13 cellular contexts compared by ENCODE assay signal in the genomic region with DNA sequence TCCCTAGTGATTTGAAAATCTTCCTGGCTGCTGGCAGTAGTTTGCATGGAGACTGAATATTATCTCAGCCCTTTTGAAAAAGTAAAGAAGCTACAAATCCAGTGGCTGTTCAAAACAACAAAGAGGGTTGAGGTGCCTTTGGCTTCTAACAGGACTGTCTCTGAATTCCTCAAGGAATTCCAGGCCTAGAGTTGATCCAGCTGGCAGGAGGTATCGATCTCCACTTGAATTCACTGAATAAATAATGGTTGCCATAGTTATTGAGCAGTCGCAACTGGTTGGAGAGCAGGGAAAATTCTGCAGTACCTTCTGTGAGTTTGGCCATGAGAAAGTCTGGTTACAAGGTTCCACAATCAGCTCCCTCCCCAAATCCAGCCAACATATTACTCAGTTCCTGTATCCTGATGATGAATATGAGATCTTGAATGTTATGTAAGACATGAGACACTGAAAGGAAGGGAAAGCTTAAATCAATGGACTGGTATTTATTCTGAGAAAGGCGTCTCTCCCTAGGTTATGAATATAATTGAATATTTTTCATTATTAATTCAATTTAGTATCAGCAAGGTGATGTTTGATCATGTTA. TPM values are rescaled to one million over a fixed set of nuclear protein-coding genes. Genes with fewer than 3 reads are reported as not detected.
A peak's percentile ranks its signal among the peaks of the same experiment; 100 is the strongest.
DNase-seq lines count a peak whose midpoint lies in the region; ATAC-seq and TF ChIP-seq lines count a peak whose summit lies in the region.
"Had no signal": no experiment of that assay in that cellular context is flagged by ENCODE, and none has a peak within 500 bp of the region (broad histone marks: within the 10 kb centered on the region; RNA-seq: fewer than 3 reads in every experiment).

No MANE protein-coding gene starts in this region.

- no peak for TF ChIP-seq CTCF in brain (conservative IDR thresholded peaks at IDR 0.05)

- H3K36me3 Mint-ChIP-seq in brain: peaks cover 14% of the 10 kb centered on the region

- H4K8ac ChIP-seq in mesenchymal stem cell (ENCODE audit: low read length): no peak overlapping the region

- peaks cover 0 to 3% (median 0%) of the 10 kb centered on the region in 5 experiments for H3K9me3 Mint-ChIP-seq in brain
- H3K9me3 Mint-ChIP-seq: activated B cell treated with CpG ODN at 0.5 μM for 24 hours had no signal

- H3K36me3 ChIP-seq in HUES64 (ENCODE audit: insufficient read depth, low read length) (no peaks in the 10 kb centered on the region), mesenchymal stem cell (ENCODE audit: control insufficient read depth in 1 of 2, insufficient read depth in 2 of 2, low read depth in 1 of 2, low read length in 2 of 2) (peaks cover 0 to 12% of the 10 kb centered on the region in 2 experiments)

- no peak overlapping the region for H2BK120ac ChIP-seq in mesenchymal stem cell (ENCODE audit: low read depth, low read length)

- H3K27ac ChIP-seq in HUES64 (ENCODE audit: low read depth, low read length) (peak overlapping the region; percentile 25; the same call in 1 of the 2 replicates), mesenchymal stem cell (ENCODE audit: low read length, poor library complexity, severe bottlenecking) (no peak overlapping the region)
- H3K27ac ChIP-seq: SK-N-MC had no signal

- WGBS in HUES64: 71% methylated on average over 2 of the region's 3 CpGs
- WGBS in mesenchymal stem cell: 75% methylated on average over 1 of the region's 3 CpGs

- no peak overlapping the region for H3K9ac ChIP-seq in HUES64 (ENCODE audit: low read depth, low read length)
- H3K9ac ChIP-seq in mesenchymal stem cell (ENCODE audit: low read length): peak overlapping the region; percentile 80

- H3K9me3 ChIP-seq in HUES64 (ENCODE audit: insufficient read depth, low read depth, low read length) (no peaks in the 10 kb centered on the region), mesenchymal stem cell (ENCODE audit: control insufficient read depth, low read length) (no peaks in the 10 kb centered on the region)

- DNase-seq in AG20443 (ENCODE audit: low spot score) (peak; percentile 46), mesenchymal stem cell (no peak), NCI-H524 treated with DMSO at 0.1 percent for 48 hours (lab: John Stamatoyannopoulos, UW) (no peak), HUDEP-2 (lab: John Stamatoyannopoulos, UW; ENCODE audit: unreplicated experiment in 76 of 76) (no peak)
- DNase-seq: activated B cell treated with CpG ODN at 0.5 μM for 24 hours; NCI-H1105 treated with DMSO at 0.1 percent for 48 hours; stimulated activated naive CD4-positive, alpha-beta T cell treated with Interleukin-2 at 50 U/mL for 16 hours had no signal

- no peak overlapping the region for H2AFZ ChIP-seq in mesenchymal stem cell (ENCODE audit: low read depth, low read length)

- H3K79me1 ChIP-seq in mesenchymal stem cell (replicated peaks; ENCODE audit: low read length, poor library complexity, severe bottlenecking): no peaks in the 10 kb centered on the region

- H3K4me3 Mint-ChIP-seq in brain: peak overlapping the region in 1 of 5 experiments; percentile 56
- H3K4me3 Mint-ChIP-seq: activated B cell treated with CpG ODN at 0.5 μM for 24 hours; activated naive CD8-positive, alpha-beta T cell had no signal

- H2AK5ac ChIP-seq in mesenchymal stem cell (ENCODE audit: low read length, severe bottlenecking): no peak overlapping the region

- H2BK12ac ChIP-seq in mesenchymal stem cell (ENCODE audit: low read length in 2 of 2): no peak overlapping the region

- peaks cover 4% of the 10 kb centered on the region for H3K27me3 Mint-ChIP-seq in brain
- H3K27me3 Mint-ChIP-seq: activated B cell treated with CpG ODN at 0.5 μM for 24 hours; activated naive CD8-positive, alpha-beta T cell had no signal

- no peak for ATAC-seq in HG02588 (IDR thresholded peaks at IDR 0.05; ENCODE audit: unreplicated experiment)
- ATAC-seq in HG02981 (IDR thresholded peaks at IDR 0.05; ENCODE audit: unreplicated experiment): no peak

- H3K4me1 ChIP-seq in HUES64 (ENCODE audit: insufficient read depth, low read length) (peaks cover 14% of the 10 kb centered on the region), mesenchymal stem cell (ENCODE audit: control insufficient read depth, insufficient read depth, low read depth, low read length) (no peaks in the 10 kb centered on the region)

- no peak overlapping the region for H3K4ac ChIP-seq in mesenchymal stem cell (ENCODE audit: low read depth in 1 of 2, low read length in 2 of 2)

- no peak overlapping the region for H3K14ac ChIP-seq in mesenchymal stem cell (ENCODE audit: low read length in 2 of 2)

- H2BK5ac ChIP-seq in mesenchymal stem cell (ENCODE audit: low read depth, low read length, poor library complexity, severe bottlenecking): no peak overlapping the region

- H3K4me3 ChIP-seq in HUES64 (ENCODE audit: low read length): no peak overlapping the region
- peak overlapping the region in 1 of 2 experiments; percentile 40 for H3K4me3 ChIP-seq in mesenchymal stem cell (ENCODE audit: insufficient read depth in 1 of 2, low read depth in 1 of 2, low read length in 2 of 2)
- H3K4me3 ChIP-seq: SK-N-MC had no signal

- H3K27me3 ChIP-seq in HUES64 (ENCODE audit: insufficient read depth, low read length) (no peaks in the 10 kb centered on the region), mesenchymal stem cell (ENCODE audit: control insufficient read depth in 1 of 2, insufficient read depth in 1 of 2, low read length in 2 of 2) (no peaks in the 10 kb centered on the region)

- H3K27ac Mint-ChIP-seq in brain: peak overlapping the region in 4 of 5 experiments; percentile 15 to 76 (median 43)
- H3K27ac Mint-ChIP-seq: activated B cell treated with CpG ODN at 0.5 μM for 24 hours; activated naive CD8-positive, alpha-beta T cell had no signal

- no peak overlapping the region for H3K18ac ChIP-seq in mesenchymal stem cell (ENCODE audit: low read depth in 1 of 2, low read length in 2 of 2)

- H3K4me1 Mint-ChIP-seq in brain: peaks cover 35% of the 10 kb centered on the region
- H3K4me1 Mint-ChIP-seq: activated B cell treated with CpG ODN at 0.5 μM for 24 hours had no signal

- no peak overlapping the region for H3K4me2 ChIP-seq in mesenchymal stem cell (ENCODE audit: low read length, poor library complexity, severe bottlenecking)

- H4K91ac ChIP-seq in mesenchymal stem cell (ENCODE audit: low read length): no peak overlapping the region

- no peak overlapping the region for H3K23ac ChIP-seq in mesenchymal stem cell (ENCODE audit: low read length in 2 of 2)

- no peak overlapping the region for H2BK15ac ChIP-seq in mesenchymal stem cell (ENCODE audit: low read depth, poor library complexity, severe bottlenecking)

RNA-seq across cellular contexts. Expression of gene NR4A3, which starts 37.8 kb away (rescaled TPM):
- 0.20 TPM for polyA plus RNA-seq in HUES64 (2013, experiment 1 of 2)
- 0.13 TPM for polyA plus RNA-seq in HUES64 (2013, experiment 2 of 2)
- 1.0 TPM for polyA plus RNA-seq in brain (ENCODE audit: insufficient read depth, low read depth, low replicate concordance)
- polyA plus RNA-seq in mesenchymal stem cell (2013, experiment 1 of 2): 0.32 TPM
- polyA plus RNA-seq in mesenchymal stem cell (2013, experiment 2 of 2): 0.33 TPM

RNA-seq across cellular contexts. Expression of gene STX17, which starts 47.0 kb away (rescaled TPM):
- 9.8 TPM for polyA plus RNA-seq in HUES64 (2013, experiment 1 of 2)
- 15.3 TPM for polyA plus RNA-seq in HUES64 (2013, experiment 2 of 2)
- polyA plus RNA-seq in brain (ENCODE audit: insufficient read depth, low read depth, low replicate concordance): 6.5 TPM
- polyA plus RNA-seq in mesenchymal stem cell (2013, experiment 1 of 2): 11.1 TPM
- 10.8 TPM for polyA plus RNA-seq in mesenchymal stem cell (2013, experiment 2 of 2)
